ENCODE assay signal across 7 cellular contexts in the genomic region with DNA sequence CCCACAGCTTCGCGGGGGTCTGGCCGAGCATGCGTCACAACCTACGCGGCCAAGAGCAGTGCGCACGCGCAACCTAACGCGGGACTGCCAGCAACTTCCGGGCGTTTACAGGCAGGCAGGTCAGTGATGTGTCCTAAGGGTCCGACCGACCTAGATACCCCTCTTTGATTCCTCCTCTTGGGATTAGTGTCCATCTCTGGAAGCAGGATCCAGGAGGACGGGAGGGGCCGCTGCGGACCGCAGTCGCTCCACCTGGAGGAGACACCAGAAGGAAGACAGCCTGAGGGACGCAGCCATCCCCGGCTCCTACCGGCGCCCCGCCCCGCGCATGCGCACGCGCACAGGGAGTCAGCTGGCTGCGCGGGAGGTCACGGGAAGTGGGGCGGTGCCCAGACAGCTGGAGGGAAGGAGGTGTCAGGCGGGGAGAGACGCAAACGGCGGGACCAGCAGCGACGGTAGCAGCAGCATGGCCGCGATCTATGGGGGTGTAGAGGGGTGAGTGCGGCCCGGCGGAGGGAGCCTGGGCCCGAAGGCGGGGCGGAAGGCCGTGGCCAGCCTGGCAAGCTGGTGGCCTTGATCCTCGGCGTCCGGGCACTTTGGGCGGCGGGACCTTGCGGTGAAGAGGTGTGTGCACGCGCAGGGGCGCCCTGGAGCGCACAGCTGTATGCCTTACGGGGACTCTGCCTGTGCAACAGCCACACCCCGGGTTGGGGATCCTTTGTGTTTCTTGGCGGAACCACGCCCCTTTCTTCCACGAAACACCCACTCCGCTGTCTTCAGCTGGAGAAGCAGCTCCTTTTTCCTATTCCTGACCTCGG. TPM values are rescaled to one million over a fixed set of nuclear protein-coding genes. Genes with fewer than 3 reads are reported as not detected.
DNase-seq lines count a peak whose midpoint lies in the region; ATAC-seq and TF ChIP-seq lines count a peak whose summit lies in the region.

A gene (plus strand): TSS at position 431 of the 818 bp plus-strand sequence. CDS start 36 bp downstream, at position 467.

- under 1% methylated on average over 63 of the region's 66 CpGs for WGBS in hepatocyte (ENCODE audit: low lambda C conversion rate, missing lambda C conversion rate)

- no peaks in the 10 kb centered on the region for H3K9me2 ChIP-seq in hepatocyte (replicated peaks; ENCODE audit: insufficient read depth)

- H3K4me2 ChIP-seq in hepatocyte: peak within 1 kb of the TSS; percentile 91

- no peaks in the 10 kb centered on the region for H3K27me3 ChIP-seq in hepatocyte

- TF ChIP-seq CTCF in hepatocyte (IDR thresholded peaks at IDR 0.05; ENCODE audit: poor library complexity): no peak

- peaks cover 20% of the 10 kb centered on the region for H3K4me1 ChIP-seq in hepatocyte (ENCODE audit: insufficient read depth)

- peak within 1 kb of the TSS; percentile 66 for H2AFZ ChIP-seq in hepatocyte

- no peaks in the 10 kb centered on the region for H3K9me3 ChIP-seq in hepatocyte (ENCODE audit: low read depth)

- peak; percentile 50 for ATAC-seq in GM18519 (IDR thresholded peaks at IDR 0.05; ENCODE audit: low FRiP score, unreplicated experiment)
- ATAC-seq in HG03045 (IDR thresholded peaks at IDR 0.05; ENCODE audit: unreplicated experiment): peak; percentile 61

- peaks cover 45% of the 10 kb centered on the region for H3K79me2 ChIP-seq in hepatocyte

- peak within 1 kb of the TSS; percentile 79 for H3K4me3 ChIP-seq in hepatocyte

- no peaks in the 10 kb centered on the region for H3K36me3 ChIP-seq in hepatocyte (replicated peaks; ENCODE audit: insufficient read depth, low read depth)

- peak; percentile 59 for DNase-seq in NCI-H2081 treated with DMSO at 0.1 percent for 48 hours (lab: John Stamatoyannopoulos, UW)
- peak; percentile 98 for DNase-seq in T1000 (lab: John Stamatoyannopoulos, UW)
- peak; percentile 98 for DNase-seq in astrocyte of the hippocampus (ENCODE audit: low read depth, low spot score)
- DNase-seq in hepatocyte (ENCODE audit: low spot score): peak; percentile 98
- DNase-seq in retina: peak; percentile 99

- peak within 1 kb of the TSS; percentile 94 for H3K27ac ChIP-seq in hepatocyte

- H4K20me1 ChIP-seq in hepatocyte (ENCODE audit: insufficient read depth, poor library complexity, severe bottlenecking): peaks cover 22% of the 10 kb centered on the region

RNA-seq across cellular contexts. Expression of the gene that starts here (rescaled TPM):
- 76.1 and 103 TPM in 2 replicates for total RNA-seq in hepatocyte
- polyA plus RNA-seq in hepatocyte: 123 and 127 TPM in 2 replicates

Comparison
In these comparisons a context has a peak if more than half of its experiments do, and no peak if none do; other contexts are left out.
1. Peak in every context shown above with its lines: DNase-seq, ATAC-seq, H3K4me3 ChIP-seq and H3K27ac ChIP-seq.